In genomic region chr15:69515508-69516290, GRCh38 we compare ENCODE assay signal across 15 cellular contexts.
DNase-seq lines count a peak whose midpoint lies in the region; ATAC-seq and TF ChIP-seq lines count a peak whose summit lies in the region.
"Had no signal": no experiment of that assay in that cellular context is flagged by ENCODE, and none has a peak within 500 bp of the region (broad histone marks: within the 10 kb centered on the region; RNA-seq: fewer than 3 reads in every experiment).

No MANE protein-coding gene starts in this region.

- DNase-seq in GDM1 (lab: John Stamatoyannopoulos, UW), result peak; percentile 21
- peak; percentile 53 for DNase-seq in NB4 (ENCODE audit: low read depth)
- DNase-seq in SKM-1 treated with dmso at 0.1 percent for 144 hours (lab: John Stamatoyannopoulos, UW; ENCODE audit: unreplicated experiment), result peak; percentile 60
- peak; percentile 12 for DNase-seq in sciatic nerve (ENCODE audit: low spot score)
- DNase-seq in posterior vena cava (ENCODE audit: low spot score), result no peak
- no peak for DNase-seq in neuronal stem cell (ENCODE audit: low spot score)
- DNase-seq: GF-D8, NCI-H1092, NCI-H2081 treated with DMSO at 0.1 percent for 48 hours, NCI-H510A, SHP77 had no signal

- intact Hi-C loops in sciatic nerve (cut with DNase I), result no loop called here
- intact Hi-C loops in posterior vena cava (cut with DNase I), result no loop called here

- no peaks in the 10 kb centered on the region for H3K36me3 ChIP-seq in neuronal stem cell (replicated peaks in 1 of 2; ENCODE audit: control insufficient read depth in 2 of 2, insufficient read depth in 2 of 2, low read length in 2 of 2)
- H3K36me3 ChIP-seq: BLaER1 treated with 17β-estradiol and CSF1 and Interleukin-3, amounts not matched to agents 10 nM and 100 nM had no signal

- H2BK15ac ChIP-seq in neuronal stem cell (ENCODE audit: low read length), result no peak overlapping the region

- H3K18ac ChIP-seq in neuronal stem cell (ENCODE audit: low read length), result no peak overlapping the region

- H3K4me1 ChIP-seq in neuronal stem cell (ENCODE audit: control insufficient read depth in 2 of 2, insufficient read depth in 1 of 2, low read depth in 1 of 2, low read length in 2 of 2), result peaks cover 0 to 3% of the 10 kb centered on the region in 2 donors

- no peak overlapping the region for H4K8ac ChIP-seq in neuronal stem cell (ENCODE audit: low read depth, low read length)

- H2AK5ac ChIP-seq in neuronal stem cell (ENCODE audit: low read depth, low read length), result no peak overlapping the region

- H3K79me1 ChIP-seq in neuronal stem cell (ENCODE audit: low read depth, low read length), result no peaks in the 10 kb centered on the region

- no peak overlapping the region for H3K4me2 ChIP-seq in neuronal stem cell (ENCODE audit: insufficient read depth, low read length, poor library complexity, severe bottlenecking)
- H3K4me2 ChIP-seq: GM23338 had no signal

- H3K14ac ChIP-seq in neuronal stem cell (ENCODE audit: low read length), result no peak overlapping the region

- no peak overlapping the region for H3K23ac ChIP-seq in neuronal stem cell (ENCODE audit: low read depth, low read length, poor library complexity)

- H3K4me3 ChIP-seq in NB4 (ENCODE audit: low read depth, low read length) (no peak overlapping the region), neuronal stem cell (ENCODE audit: low read length in 2 of 2) (no peak overlapping the region)
- H3K4me3 ChIP-seq: BLaER1 treated with 17β-estradiol and CSF1 and Interleukin-3, amounts not matched to agents 10 nM and 100 nM; GM23338 had no signal

- TF ChIP-seq POLR2A in NB4 (IDR thresholded peaks at IDR 0.05; ENCODE audit: extremely low read depth, insufficient read length), result no peak

- no peak overlapping the region for H3K27ac ChIP-seq in neuronal stem cell (replicated peaks; ENCODE audit: low read length)
- H3K27ac ChIP-seq: BLaER1 treated with 17β-estradiol and CSF1 and Interleukin-3, amounts not matched to agents 10 nM and 100 nM had no signal

- H3K4ac ChIP-seq in neuronal stem cell (ENCODE audit: low read length), result no peak overlapping the region

- no peak overlapping the region for H2AFZ ChIP-seq in neuronal stem cell (ENCODE audit: low read length)
- H2AFZ ChIP-seq: GM23338 had no signal

- WGBS in neuronal stem cell (ENCODE audit: extremely low coverage in 2 of 2, insufficient read length in 2 of 2, insufficient replicate concordance in 1 of 2), 2 donors, result no CpG with 5 or more reads among the region's 7 CpGs

- H3K9me3 ChIP-seq in neuronal stem cell (replicated peaks in 1 of 2; ENCODE audit: control insufficient read depth in 2 of 2, insufficient read depth in 1 of 2, low read depth in 1 of 2, low read length in 2 of 2), result no peaks in the 10 kb centered on the region

- ATAC-seq in sciatic nerve, result no peak
- no peak for ATAC-seq in HG02623 (IDR thresholded peaks at IDR 0.05; ENCODE audit: unreplicated experiment)
- no peak for ATAC-seq in HG02571 (IDR thresholded peaks at IDR 0.05; ENCODE audit: unreplicated experiment)
- ATAC-seq: GM23338 had no signal

- H3K9ac ChIP-seq in neuronal stem cell (ENCODE audit: low read depth, low read length, poor library complexity), result no peak overlapping the region
- H3K9ac ChIP-seq: BLaER1 treated with 17β-estradiol and CSF1 and Interleukin-3, amounts not matched to agents 10 nM and 100 nM had no signal

- H3K27me3 ChIP-seq in neuronal stem cell (ENCODE audit: control insufficient read depth in 3 of 3, insufficient read depth in 3 of 3, low read depth in 1 of 3, low read length in 3 of 3), result no peaks in the 10 kb centered on the region
- H3K27me3 ChIP-seq: BLaER1 treated with 17β-estradiol and CSF1 and Interleukin-3, amounts not matched to agents 10 nM and 100 nM had no signal

- H2BK5ac ChIP-seq in neuronal stem cell (ENCODE audit: low read length), result no peak overlapping the region

- TF ChIP-seq CTCF in NB4 (IDR thresholded peaks at IDR 0.05; ENCODE audit: low read depth, low read length), result no peak

- no peak overlapping the region for H2BK12ac ChIP-seq in neuronal stem cell (ENCODE audit: low read length)

- H4K91ac ChIP-seq in neuronal stem cell (ENCODE audit: low read depth, low read length, poor library complexity), result no peak overlapping the region

- H2BK120ac ChIP-seq in neuronal stem cell (ENCODE audit: low read depth, low read length), result no peak overlapping the region

Comparison
In these comparisons a context has a peak if more than half of its experiments do, and no peak if none do; other contexts are left out.
1. DNase-seq: peak in GDM1 (single experiment), NB4 (single experiment), SKM-1 treated with dmso at 0.1 percent for 144 hours (single experiment) and sciatic nerve (single experiment); none in posterior vena cava (single experiment) and neuronal stem cell (single experiment).